ENCODE assay signal across 27 cellular contexts in the genomic region with DNA sequence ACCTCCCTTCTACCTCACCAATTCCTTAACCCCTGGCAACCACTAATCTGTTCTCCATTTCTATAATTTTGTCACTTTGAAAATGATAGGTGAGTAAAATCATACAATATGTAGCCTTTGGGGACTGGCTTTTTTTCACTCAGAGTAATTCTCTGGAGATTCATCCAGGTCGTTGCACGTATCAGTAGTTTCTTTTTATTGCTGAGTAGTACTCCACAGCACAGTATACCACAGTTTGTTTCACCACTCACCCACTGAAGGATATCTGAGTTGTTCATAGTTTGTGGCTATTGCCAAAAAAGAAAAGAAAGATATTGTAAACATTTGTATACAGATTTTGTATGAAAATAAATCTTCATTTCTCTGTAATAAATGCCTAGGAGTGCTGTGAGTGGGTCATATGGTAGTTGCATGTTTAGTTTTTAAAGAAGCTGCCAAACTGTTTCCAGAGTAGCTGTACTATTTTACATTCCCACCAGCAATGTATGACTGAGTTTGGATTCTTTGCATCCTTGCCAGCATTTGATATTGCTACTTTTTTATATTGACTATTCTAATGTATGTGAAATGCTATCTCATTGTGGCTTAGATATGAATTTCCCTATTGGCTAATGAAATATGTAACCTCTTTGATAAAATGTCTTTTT. TPM values are rescaled to one million over a fixed set of nuclear protein-coding genes. Genes with fewer than 3 reads are reported as not detected.
A peak's percentile ranks its signal among the peaks of the same experiment; 100 is the strongest.
DNase-seq lines count a peak whose midpoint lies in the region; ATAC-seq and TF ChIP-seq lines count a peak whose summit lies in the region.
"Had no signal": no experiment of that assay in that cellular context is flagged by ENCODE, and none has a peak within 500 bp of the region (broad histone marks: within the 10 kb centered on the region; RNA-seq: fewer than 3 reads in every experiment).

No MANE protein-coding gene starts in this region.

- peaks cover 27% of the 10 kb centered on the region for H3K36me3 Mint-ChIP-seq in activated CD8-positive, alpha-beta T cell treated with anti-CD3 and anti-CD28 coated beads for 36 hours (ENCODE audit: low read depth)
- peaks cover 27% of the 10 kb centered on the region for H3K36me3 Mint-ChIP-seq in activated CD8-positive, alpha-beta T cell treated with anti-CD3 and anti-CD28 coated beads, Interleukin-2, amount 10 ng/mL, durations not matched to agents 7 days and 5 days (ENCODE audit: low read depth)
- H3K36me3 Mint-ChIP-seq in activated CD4-positive, alpha-beta memory T cell treated with anti-CD3 and anti-CD28 coated beads for 36 hours = peaks cover 5% of the 10 kb centered on the region

- no peak for TF ChIP-seq RAD21 in IMR-90 (IDR thresholded peaks at IDR 0.05; ENCODE audit: low read length)

- no peak overlapping the region for H3K18ac ChIP-seq in IMR-90 (ENCODE audit: low read depth, low read length)

- peak overlapping the region; percentile 20 for H3K4me3 Mint-ChIP-seq in activated CD8-positive, alpha-beta T cell treated with anti-CD3 and anti-CD28 coated beads for 36 hours
- no peak overlapping the region for H3K4me3 Mint-ChIP-seq in activated CD8-positive, alpha-beta T cell treated with anti-CD3 and anti-CD28 coated beads, Interleukin-2, amount 10 ng/mL, durations not matched to agents 7 days and 5 days
- H3K4me3 Mint-ChIP-seq in activated CD4-positive, alpha-beta memory T cell treated with anti-CD3 and anti-CD28 coated beads for 36 hours = no peak overlapping the region
- H3K4me3 Mint-ChIP-seq: activated CD4-positive, alpha-beta T cell treated with anti-CD3 and anti-CD28 coated beads for 36 hours; GM23338 had no signal

- peaks cover 67% of the 10 kb centered on the region for H3K4me1 Mint-ChIP-seq in activated CD8-positive, alpha-beta T cell treated with anti-CD3 and anti-CD28 coated beads for 36 hours (ENCODE audit: low read depth)
- peaks cover 66% of the 10 kb centered on the region for H3K4me1 Mint-ChIP-seq in activated CD8-positive, alpha-beta T cell treated with anti-CD3 and anti-CD28 coated beads, Interleukin-2, amount 10 ng/mL, durations not matched to agents 7 days and 5 days (ENCODE audit: low read depth)
- peaks cover 54% of the 10 kb centered on the region for H3K4me1 Mint-ChIP-seq in activated CD4-positive, alpha-beta memory T cell treated with anti-CD3 and anti-CD28 coated beads for 36 hours (ENCODE audit: low read depth)

- TF ChIP-seq POLR2A in IMR-90 (IDR thresholded peaks at IDR 0.05; ENCODE audit: low read depth, low read length) = no peak

- no peak overlapping the region for H2BK15ac ChIP-seq in IMR-90 (ENCODE audit: low read depth, low read length)

- H3K36me3 ChIP-seq in IMR-90 (ENCODE audit: control insufficient read depth, insufficient read depth, low read length) = no peaks in the 10 kb centered on the region
- H3K36me3 ChIP-seq: ascending aorta, gastrocnemius medialis had no signal

- H3K9me3 Mint-ChIP-seq in activated CD8-positive, alpha-beta T cell treated with anti-CD3 and anti-CD28 coated beads for 36 hours = no peaks in the 10 kb centered on the region
- no peaks in the 10 kb centered on the region for H3K9me3 Mint-ChIP-seq in activated CD8-positive, alpha-beta T cell treated with anti-CD3 and anti-CD28 coated beads, Interleukin-2, amount 10 ng/mL, durations not matched to agents 7 days and 5 days (ENCODE audit: insufficient read depth)
- H3K9me3 Mint-ChIP-seq in activated CD4-positive, alpha-beta memory T cell treated with anti-CD3 and anti-CD28 coated beads for 36 hours = no peaks in the 10 kb centered on the region
- H3K9me3 Mint-ChIP-seq: GM23338 had no signal

- no peak overlapping the region for H2BK20ac ChIP-seq in IMR-90 (ENCODE audit: low read depth, low read length)

- DNase-seq in activated CD8-positive, alpha-beta T cell treated with anti-CD3 and anti-CD28 coated beads for 36 hours = no peak
- no peak for DNase-seq in activated CD8-positive, alpha-beta T cell treated with anti-CD3 and anti-CD28 coated beads, Interleukin-2, amount 10 ng/mL, durations not matched to agents 7 days and 5 days
- DNase-seq in IMR-90 (peak; percentile 50), fibroblast of peridontal ligament (ENCODE audit: extremely low read depth) (peak; percentile 64), D341Med (ENCODE audit: low spot score) (no peak)
- no peak for DNase-seq in activated CD4-positive, alpha-beta memory T cell treated with anti-CD3 and anti-CD28 coated beads for 36 hours
- DNase-seq: activated CD8-positive, alpha-beta memory T cell treated with anti-CD3 and anti-CD28 coated beads, Interleukin-2, amount 50 U/mL, for 4 hours; activated naive CD4-positive, alpha-beta T cell; central memory CD4-positive, alpha-beta T cell; COR-L47; dorsolateral prefrontal cortex; EL; gastrocnemius medialis; hypothalamus; NCI-H2171 treated with DMSO at 0.1 percent for 48 hours; NCI-H69; nephron progenitor cell; right cardiac atrium; stimulated activated CD4-positive, alpha-beta T cell treated with anti-CD3 and anti-CD28 coated beads, Interleukin-12 subunit alpha, Interleukin-12 subunit beta, amount 100 ng/mL, for 4 hours had no signal

- no peak overlapping the region for H2AK5ac ChIP-seq in IMR-90 (ENCODE audit: low read depth, low read length)

- no peak for ATAC-seq in activated CD8-positive, alpha-beta T cell treated with anti-CD3 and anti-CD28 coated beads for 36 hours
- ATAC-seq in activated CD8-positive, alpha-beta T cell treated with anti-CD3 and anti-CD28 coated beads, Interleukin-2, amount 10 ng/mL, durations not matched to agents 7 days and 5 days = no peak
- ATAC-seq in IMR-90 (ENCODE audit: low read depth) (no peak), HG03280 (IDR thresholded peaks at IDR 0.05; ENCODE audit: unreplicated experiment) (no peak), HG03039 (IDR thresholded peaks at IDR 0.05; ENCODE audit: unreplicated experiment) (no peak)
- ATAC-seq: gastrocnemius medialis, GM23338, right cardiac atrium, Right ventricle myocardium inferior had no signal

- peaks cover 7% of the 10 kb centered on the region for H3K4me1 ChIP-seq in IMR-90 (ENCODE audit: control insufficient read depth, insufficient read depth, low read length)

- in situ Hi-C loops in IMR-90 (cut with MboI; ENCODE audit: low sequenced_read_pairs) = loop anchor here (5.0 kb wide), 1 partner anchor 74 kb away; the partner anchor contains the start of gene PRKAB2

- no peak overlapping the region for H4K5ac ChIP-seq in IMR-90 (ENCODE audit: low read depth, low read length)

- no peak for TF ChIP-seq CTCF in activated CD8-positive, alpha-beta T cell treated with anti-CD3 and anti-CD28 coated beads for 36 hours (IDR thresholded peaks at IDR 0.05)
- TF ChIP-seq CTCF in IMR-90 (conservative IDR thresholded peaks at IDR 0.05; ENCODE audit: low read depth, low read length) = no peak

- peak overlapping the region; percentile 15; the same call in 1 of the 2 replicates for H3K23ac ChIP-seq in IMR-90 (ENCODE audit: low read depth, low read length)

- H3K27me3 Mint-ChIP-seq in activated CD8-positive, alpha-beta T cell treated with anti-CD3 and anti-CD28 coated beads for 36 hours = no peaks in the 10 kb centered on the region
- no peaks in the 10 kb centered on the region for H3K27me3 Mint-ChIP-seq in activated CD8-positive, alpha-beta T cell treated with anti-CD3 and anti-CD28 coated beads, Interleukin-2, amount 10 ng/mL, durations not matched to agents 7 days and 5 days (ENCODE audit: low read depth)
- H3K27me3 Mint-ChIP-seq in activated CD4-positive, alpha-beta memory T cell treated with anti-CD3 and anti-CD28 coated beads for 36 hours = no peaks in the 10 kb centered on the region
- H3K27me3 Mint-ChIP-seq: activated CD4-positive, alpha-beta T cell treated with anti-CD3 and anti-CD28 coated beads for 36 hours had no signal

- peak overlapping the region; percentile 17 for H2BK5ac ChIP-seq in IMR-90 (ENCODE audit: low read depth, low read length, poor library complexity, severe bottlenecking)

- H3K4me3 ChIP-seq in IMR-90 (ENCODE audit: insufficient read depth, low read depth, low read length) = no peak overlapping the region
- H3K4me3 ChIP-seq: ascending aorta, dorsolateral prefrontal cortex, gastrocnemius medialis, GM23338 had no signal

- peaks cover 11% of the 10 kb centered on the region for H3K9me1 ChIP-seq in IMR-90 (ENCODE audit: insufficient read depth, low read length)

- H4K91ac ChIP-seq in IMR-90 (ENCODE audit: insufficient read depth, low read depth, low read length) = no peak overlapping the region

- no peak overlapping the region for H3K56ac ChIP-seq in IMR-90 (ENCODE audit: extremely low read depth, insufficient read depth, low read length)

- POLR2A ChIA-PET in activated CD8-positive, alpha-beta T cell treated with anti-CD3 and anti-CD28 coated beads for 36 hours (lab: Charles Lee) = interaction anchor here (0.7 to 2.3 kb wide), 4 partner anchors 20 to 162 kb away, joined by 3 to 7 read pairs (median 3); partner anchors contain the start of gene PRKAB2
- POLR2A ChIA-PET in activated CD8-positive, alpha-beta T cell treated with anti-CD3 and anti-CD28 coated beads, Interleukin-2, amount 10 ng/mL, durations not matched to agents 7 days and 5 days (lab: Charles Lee) = interaction anchor here (1.0 kb wide), 1 partner anchor 162 kb away, joined by 4 read pairs; no protein-coding TSS in a partner anchor
- POLR2A ChIA-PET in IMR-90 (lab: Charles Lee; ENCODE audit: unreplicated experiment) = no interaction called here
- POLR2A ChIA-PET in activated CD4-positive, alpha-beta memory T cell treated with anti-CD3 and anti-CD28 coated beads for 36 hours (lab: Charles Lee) = interaction anchor here (1.3 kb wide), 1 partner anchor 22 kb away, joined by 3 read pairs; no protein-coding TSS in a partner anchor

- H2BK120ac ChIP-seq in IMR-90 (ENCODE audit: low read depth, low read length) = no peak overlapping the region

- no peak overlapping the region for H2AK9ac ChIP-seq in IMR-90 (replicated peaks; ENCODE audit: low read depth, low read length, poor library complexity)

- H3K79me1 ChIP-seq in IMR-90 (ENCODE audit: low read depth in 1 of 2, low read length in 2 of 2) = peaks cover 10 to 42% of the 10 kb centered on the region in 2 experiments; a peak in 3 of 4 replicates

- CTCF ChIA-PET in activated CD8-positive, alpha-beta T cell treated with anti-CD3 and anti-CD28 coated beads for 36 hours (lab: Charles Lee) = interaction anchor here (5.1 kb wide), 1 partner anchor 75 kb away, joined by 80 read pairs; the partner anchor contains the start of gene PRKAB2
- CTCF ChIA-PET in activated CD8-positive, alpha-beta T cell treated with anti-CD3 and anti-CD28 coated beads, Interleukin-2, amount 10 ng/mL, durations not matched to agents 7 days and 5 days (lab: Charles Lee) = interaction anchor here (1.5 kb wide), 1 partner anchor 13 kb away, joined by 3 read pairs; no protein-coding TSS in a partner anchor
- CTCF ChIA-PET in IMR-90 (lab: Yijun Ruan, JAX) = no interaction called here
- CTCF ChIA-PET in activated CD4-positive, alpha-beta memory T cell treated with anti-CD3 and anti-CD28 coated beads for 36 hours (lab: Charles Lee) = interaction anchor here (1.4 kb wide), 1 partner anchor 73 kb away, joined by 4 read pairs; no protein-coding TSS in a partner anchor

- H3K27ac ChIP-seq in IMR-90 (ENCODE audit: insufficient read depth, low read length) = no peak overlapping the region
- H3K27ac ChIP-seq: epithelial cell of prostate, parathyroid adenoma had no signal

- H2AFZ ChIP-seq in IMR-90 (replicated peaks; ENCODE audit: low read length, poor library complexity) = no peak overlapping the region
- H2AFZ ChIP-seq: GM23338, parathyroid adenoma had no signal

- intact Hi-C loops in activated CD8-positive, alpha-beta T cell treated with anti-CD3 and anti-CD28 coated beads for 36 hours (cut with micrococcal nuclease) = loop anchor here (10.0 kb wide), 1 partner anchor 161 kb away; no protein-coding TSS in a partner anchor
- intact Hi-C loops in IMR-90 (cut with micrococcal nuclease) = no loop called here
- intact Hi-C loops in activated CD4-positive, alpha-beta memory T cell treated with anti-CD3 and anti-CD28 coated beads for 36 hours (cut with micrococcal nuclease) = no loop called here

- dilution Hi-C loops in IMR-90 (cut with HindIII; ENCODE audit: low sequenced_read_pairs, unreplicated experiment) = no loop called here

- no peak overlapping the region for H3K4me2 ChIP-seq in IMR-90 (ENCODE audit: low read depth, low read length)

- BruUV-seq in IMR-90 (replicated peaks; lab: Mats Ljungman, UMichigan) = no TSS peak

- no peak overlapping the region; the same call in 1 of the 2 replicates for H3K14ac ChIP-seq in IMR-90 (replicated peaks; ENCODE audit: low read depth, low read length)

- H3K9me3 ChIP-seq in IMR-90 (ENCODE audit: control insufficient read depth, insufficient read depth, low read length) = no peaks in the 10 kb centered on the region
- H3K9me3 ChIP-seq: ascending aorta, gastrocnemius medialis had no signal

- WGBS in IMR-90 (ENCODE audit: extremely low coverage in 2 of 2, insufficient read length in 1 of 2), 2 experiments = no CpG with 5 or more reads among the region's 2 CpGs

- H3K27me3 ChIP-seq in IMR-90 (ENCODE audit: control insufficient read depth, insufficient read depth, low read length) = no peaks in the 10 kb centered on the region
- H3K27me3 ChIP-seq: ascending aorta, dorsolateral prefrontal cortex, gastrocnemius medialis had no signal

- H4K8ac ChIP-seq in IMR-90 (ENCODE audit: low read depth in 2 of 2, low read length in 2 of 2) = no peak overlapping the region

- H3K9ac ChIP-seq in IMR-90 (ENCODE audit: low read depth, low read length) = no peak overlapping the region
- H3K9ac ChIP-seq: parathyroid adenoma had no signal

- H3K4ac ChIP-seq in IMR-90 (ENCODE audit: low read depth, low read length) = no peak overlapping the region

- peaks cover 41% of the 10 kb centered on the region for H4K20me1 ChIP-seq in IMR-90 (ENCODE audit: insufficient read depth, low read length)

- peak overlapping the region; percentile 53 for H3K27ac Mint-ChIP-seq in activated CD8-positive, alpha-beta T cell treated with anti-CD3 and anti-CD28 coated beads for 36 hours
- no peak overlapping the region for H3K27ac Mint-ChIP-seq in activated CD8-positive, alpha-beta T cell treated with anti-CD3 and anti-CD28 coated beads, Interleukin-2, amount 10 ng/mL, durations not matched to agents 7 days and 5 days
- peak overlapping the region; percentile 8 for H3K27ac Mint-ChIP-seq in activated CD4-positive, alpha-beta memory T cell treated with anti-CD3 and anti-CD28 coated beads for 36 hours
- H3K27ac Mint-ChIP-seq: GM23338 had no signal

RNA-seq across cellular contexts. Expression of gene CHD1L, which starts 3.7 kb away (rescaled TPM):
- total RNA-seq in activated CD8-positive, alpha-beta T cell treated with anti-CD3 and anti-CD28 coated beads for 36 hours = 10 to 100 TPM; 80.5 to 81.1 TPM
- total RNA-seq in activated CD8-positive, alpha-beta T cell treated with anti-CD3 and anti-CD28 coated beads, Interleukin-2, amount 10 ng/mL, durations not matched to agents 7 days and 5 days = 10 to 100 TPM; 62.3 to 63.2 TPM
- total RNA-seq in IMR-90 (2012; rRNA removed) = 47.5 and 51.7 TPM in 2 replicates
- polyA plus RNA-seq in IMR-90 (2012; rRNA removed) = 28.2 and 31.2 TPM in 2 replicates
- polyA plus RNA-seq in IMR-90 (2012; cell fraction: cytosol; rRNA removed) = 6.2 and 8.3 TPM in 2 replicates
- polyA plus RNA-seq in IMR-90 (2012; cell fraction: nucleus; rRNA removed; ENCODE audit: low replicate concordance) = 7.3 and 53.9 TPM in 2 replicates
- total RNA-seq in activated CD4-positive, alpha-beta memory T cell treated with anti-CD3 and anti-CD28 coated beads for 36 hours = 10 to 100 TPM; 71.2 to 72.0 TPM

RNA-seq across cellular contexts. Expression of gene FMO5, which starts 21.0 kb away (rescaled TPM):
- total RNA-seq in activated CD8-positive, alpha-beta T cell treated with anti-CD3 and anti-CD28 coated beads for 36 hours = under 1 TPM in 1 of 2 experiments, not detected in 1; 0.16 TPM
- total RNA-seq in activated CD8-positive, alpha-beta T cell treated with anti-CD3 and anti-CD28 coated beads, Interleukin-2, amount 10 ng/mL, durations not matched to agents 7 days and 5 days = under 1 TPM; 0.31 to 0.50 TPM
- total RNA-seq in IMR-90 (2012; rRNA removed) = 0.36 and 0.83 TPM in 2 replicates
- polyA plus RNA-seq in IMR-90 (2012; rRNA removed) = 0.50 and 0.51 TPM in 2 replicates
- 0.01 and 0.10 TPM in 2 replicates for polyA plus RNA-seq in IMR-90 (2012; cell fraction: cytosol; rRNA removed)
- 0.29 and 1.3 TPM in 2 replicates for polyA plus RNA-seq in IMR-90 (2012; cell fraction: nucleus; rRNA removed; ENCODE audit: low replicate concordance)
- under 1 TPM; 0.27 to 0.33 TPM for total RNA-seq in activated CD4-positive, alpha-beta memory T cell treated with anti-CD3 and anti-CD28 coated beads for 36 hours

Comparison
In these comparisons a context has a peak if more than half of its experiments do, and no peak if none do; other contexts are left out.
1. DNase-seq: peak in IMR-90 (single experiment) and fibroblast of peridontal ligament (single experiment); none in activated CD8-positive, alpha-beta T cell treated with anti-CD3 and anti-CD28 coated beads for 36 hours (single experiment), activated CD8-positive, alpha-beta T cell treated with anti-CD3 and anti-CD28 coated beads, Interleukin-2, amount 10 ng/mL, durations not matched to agents 7 days and 5 days (single experiment), activated CD4-positive, alpha-beta memory T cell treated with anti-CD3 and anti-CD28 coated beads for 36 hours (single experiment) and D341Med (single experiment).